10 cellular contexts compared by ENCODE assay signal in genomic region chr10:1643161-1643910, GRCh38.
DNase-seq lines count a peak whose midpoint lies in the region; ATAC-seq and TF ChIP-seq lines count a peak whose summit lies in the region.
"Had no signal": no experiment of that assay in that cellular context is flagged by ENCODE, and none has a peak within 500 bp of the region (broad histone marks: within the 10 kb centered on the region; RNA-seq: fewer than 3 reads in every experiment).

No MANE protein-coding gene starts in this region.

- H3K27ac ChIP-seq in coronary artery, result no peak overlapping the region
- H3K27ac ChIP-seq: BLaER1 had no signal

- intact Hi-C loops in activated T-helper 1 cell treated with anti-CD3 and anti-CD28 coated beads, Interleukin-12 subunit alpha, Interleukin-12 subunit beta, Interleukin-2, Interleukin-4 antibody, amounts not matched to agents 30 ng/mL and 10 ng/mL and 1 ng/mL, durations not matched to agents 14 hours and 24 hours and 36 hours (cut with micrococcal nuclease), result loop anchor here (2.0 to 10.0 kb wide), 3 partner anchors 295 to 1421 kb away; partner anchors contain the start of gene PFKP

- peak; percentile 9 for DNase-seq in activated CD4-positive, alpha-beta T cell treated with anti-CD3 and anti-CD28 coated beads, Interleukin-2, amount 10 ng/mL, durations not matched to agents 7 days and 5 days
- DNase-seq in activated CD4-positive, alpha-beta T cell treated with anti-CD3 and anti-CD28 coated beads for 4 hours, result no peak
- DNase-seq in activated T-helper 1 cell treated with anti-CD3 and anti-CD28 coated beads, Interleukin-12 subunit alpha, Interleukin-12 subunit beta, Interleukin-2, Interleukin-4 antibody, amounts not matched to agents 30 ng/mL and 10 ng/mL and 1 ng/mL, durations not matched to agents 14 hours and 24 hours and 36 hours (ENCODE audit: low spot score), result peak; percentile 34
- DNase-seq in stimulated activated CD4-positive, alpha-beta T cell treated with anti-CD3 and anti-CD28 coated beads, TNF-alpha, amount 100 ng/mL, for 48 hours (ENCODE audit: low read depth in 3 of 3), result peak; percentile 10 to 18 (median 13)
- DNase-seq in Ammon's horn (ENCODE audit: low spot score) (no peak), occipital lobe (lab: John Stamatoyannopoulos, UW) (no peak), coronary artery (ENCODE audit: low spot score) (no peak)
- DNase-seq: activated effector memory CD4-positive, alpha-beta T cell treated with Interleukin-2 at 50 U/mL for 16 hours had no signal

- CTCF ChIA-PET in activated CD4-positive, alpha-beta T cell treated with anti-CD3 and anti-CD28 coated beads, Interleukin-2, amount 10 ng/mL, durations not matched to agents 7 days and 5 days (lab: Charles Lee), result interaction anchor here (0.6 kb wide), 1 partner anchor 135 kb away, joined by 3 read pairs; no protein-coding TSS in a partner anchor

- POLR2A ChIA-PET in activated CD4-positive, alpha-beta T cell treated with anti-CD3 and anti-CD28 coated beads, Interleukin-2, amount 10 ng/mL, durations not matched to agents 7 days and 5 days (lab: Charles Lee), result no interaction called here

- no peaks in the 10 kb centered on the region for H3K36me3 Mint-ChIP-seq in activated CD4-positive, alpha-beta T cell treated with anti-CD3 and anti-CD28 coated beads, Interleukin-2, amount 10 ng/mL, durations not matched to agents 7 days and 5 days (ENCODE audit: low read depth)
- peaks cover 2% of the 10 kb centered on the region for H3K36me3 Mint-ChIP-seq in activated T-helper 1 cell treated with anti-CD3 and anti-CD28 coated beads, Interleukin-12 subunit alpha, Interleukin-12 subunit beta, Interleukin-2, Interleukin-4 antibody, amounts not matched to agents 30 ng/mL and 10 ng/mL and 1 ng/mL, durations not matched to agents 14 hours and 24 hours and 36 hours (ENCODE audit: low read depth)

- no peaks in the 10 kb centered on the region for H3K27me3 Mint-ChIP-seq in activated CD4-positive, alpha-beta T cell treated with anti-CD3 and anti-CD28 coated beads, Interleukin-2, amount 10 ng/mL, durations not matched to agents 7 days and 5 days
- peaks cover 6% of the 10 kb centered on the region for H3K27me3 Mint-ChIP-seq in activated T-helper 1 cell treated with anti-CD3 and anti-CD28 coated beads, Interleukin-12 subunit alpha, Interleukin-12 subunit beta, Interleukin-2, Interleukin-4 antibody, amounts not matched to agents 30 ng/mL and 10 ng/mL and 1 ng/mL, durations not matched to agents 14 hours and 24 hours and 36 hours (ENCODE audit: insufficient read depth)

- no peak overlapping the region for H3K4me3 ChIP-seq in coronary artery
- H3K4me3 ChIP-seq: BLaER1 had no signal

- peaks cover 2% of the 10 kb centered on the region for H3K4me1 Mint-ChIP-seq in activated CD4-positive, alpha-beta T cell treated with anti-CD3 and anti-CD28 coated beads, Interleukin-2, amount 10 ng/mL, durations not matched to agents 7 days and 5 days
- H3K4me1 Mint-ChIP-seq in activated T-helper 1 cell treated with anti-CD3 and anti-CD28 coated beads, Interleukin-12 subunit alpha, Interleukin-12 subunit beta, Interleukin-2, Interleukin-4 antibody, amounts not matched to agents 30 ng/mL and 10 ng/mL and 1 ng/mL, durations not matched to agents 14 hours and 24 hours and 36 hours (ENCODE audit: low read depth), result peaks cover 17% of the 10 kb centered on the region

- H3K4me3 Mint-ChIP-seq in activated CD4-positive, alpha-beta T cell treated with anti-CD3 and anti-CD28 coated beads, Interleukin-2, amount 10 ng/mL, durations not matched to agents 7 days and 5 days, result no peak overlapping the region
- H3K4me3 Mint-ChIP-seq in activated T-helper 1 cell treated with anti-CD3 and anti-CD28 coated beads, Interleukin-12 subunit alpha, Interleukin-12 subunit beta, Interleukin-2, Interleukin-4 antibody, amounts not matched to agents 30 ng/mL and 10 ng/mL and 1 ng/mL, durations not matched to agents 14 hours and 24 hours and 36 hours, result peak overlapping the region; percentile 28

- TF ChIP-seq CTCF in coronary artery (IDR thresholded peaks at IDR 0.05), result no peak

- no peaks in the 10 kb centered on the region for H3K9me3 Mint-ChIP-seq in activated CD4-positive, alpha-beta T cell treated with anti-CD3 and anti-CD28 coated beads, Interleukin-2, amount 10 ng/mL, durations not matched to agents 7 days and 5 days
- H3K9me3 Mint-ChIP-seq in activated T-helper 1 cell treated with anti-CD3 and anti-CD28 coated beads, Interleukin-12 subunit alpha, Interleukin-12 subunit beta, Interleukin-2, Interleukin-4 antibody, amounts not matched to agents 30 ng/mL and 10 ng/mL and 1 ng/mL, durations not matched to agents 14 hours and 24 hours and 36 hours, result peaks cover 10% of the 10 kb centered on the region

- no peak overlapping the region for H3K27ac Mint-ChIP-seq in activated CD4-positive, alpha-beta T cell treated with anti-CD3 and anti-CD28 coated beads, Interleukin-2, amount 10 ng/mL, durations not matched to agents 7 days and 5 days
- H3K27ac Mint-ChIP-seq in activated T-helper 1 cell treated with anti-CD3 and anti-CD28 coated beads, Interleukin-12 subunit alpha, Interleukin-12 subunit beta, Interleukin-2, Interleukin-4 antibody, amounts not matched to agents 30 ng/mL and 10 ng/mL and 1 ng/mL, durations not matched to agents 14 hours and 24 hours and 36 hours, result peak overlapping the region; percentile 92

- ATAC-seq in HG03095 (IDR thresholded peaks at IDR 0.05; ENCODE audit: unreplicated experiment), result peak; percentile 55

Comparison
In these comparisons a context has a peak if more than half of its experiments do, and no peak if none do; other contexts are left out.
1. DNase-seq: peak in activated CD4-positive, alpha-beta T cell treated with anti-CD3 and anti-CD28 coated beads, Interleukin-2, amount 10 ng/mL, durations not matched to agents 7 days and 5 days (single experiment), activated T-helper 1 cell treated with anti-CD3 and anti-CD28 coated beads, Interleukin-12 subunit alpha, Interleukin-12 subunit beta, Interleukin-2, Interleukin-4 antibody, amounts not matched to agents 30 ng/mL and 10 ng/mL and 1 ng/mL, durations not matched to agents 14 hours and 24 hours and 36 hours (single experiment) and stimulated activated CD4-positive, alpha-beta T cell treated with anti-CD3 and anti-CD28 coated beads, TNF-alpha, amount 100 ng/mL, for 48 hours (3 of 3); none in activated CD4-positive, alpha-beta T cell treated with anti-CD3 and anti-CD28 coated beads for 4 hours (0 of 2), Ammon's horn (single experiment), occipital lobe (single experiment) and coronary artery (single experiment).